8 cellular contexts compared by ENCODE assay signal in the genomic region with DNA sequence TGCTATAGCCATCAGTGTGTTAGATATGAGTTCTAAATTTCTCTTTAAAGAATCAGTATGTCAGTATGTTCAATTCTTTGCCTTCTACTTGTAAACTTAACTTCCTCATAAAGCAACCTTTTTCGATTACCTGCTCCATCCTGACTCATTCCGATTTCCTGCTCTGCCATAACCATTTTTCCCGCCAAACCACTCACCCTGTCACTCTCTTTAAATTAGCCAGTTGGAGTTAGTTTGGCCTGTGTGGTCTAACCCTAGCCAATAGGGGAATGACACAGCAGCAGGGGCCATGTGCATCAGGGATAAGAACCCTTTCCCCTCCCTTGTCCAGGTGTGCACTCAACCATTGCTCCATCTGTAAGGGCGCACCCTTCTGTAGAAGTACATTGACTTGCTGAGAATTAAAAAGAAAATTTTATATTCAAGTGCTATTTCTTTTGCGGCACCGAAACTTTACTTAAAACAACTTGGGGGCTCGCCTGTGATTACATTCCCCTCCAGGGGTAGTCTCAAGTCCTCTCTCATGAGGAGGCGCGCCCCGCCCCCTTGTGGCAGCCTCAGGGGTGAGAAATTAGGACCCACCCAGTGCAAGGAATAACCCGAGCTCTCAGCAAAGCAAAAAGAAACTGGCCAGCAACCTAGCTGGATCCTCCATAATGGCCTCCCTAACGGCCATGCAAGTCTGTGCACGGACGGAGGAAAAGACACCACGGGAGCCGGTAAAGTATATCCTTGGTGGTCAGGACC. TPM values are rescaled to one million over a fixed set of nuclear protein-coding genes. Genes with fewer than 3 reads are reported as not detected.
DNase-seq lines count a peak whose midpoint lies in the region; ATAC-seq and TF ChIP-seq lines count a peak whose summit lies in the region.
"Not testable (repeated sequence)": the region's sequence is repeated elsewhere in the genome, so short reads cannot be mapped to it uniquely, and the experiment has no call there.

No MANE protein-coding gene starts in this region.

- H4K20me1 ChIP-seq in SK-N-SH (ENCODE audit: insufficient read depth) = not testable (repeated sequence)

- not testable (repeated sequence) for H3K9me2 ChIP-seq in SK-N-SH

- not testable (repeated sequence) for H3K4me1 ChIP-seq in SK-N-SH (ENCODE audit: control insufficient read depth in 1 of 2, insufficient read depth in 2 of 2, low read depth in 1 of 2, low read length in 1 of 2); left lung

- peak; percentile 26 for ATAC-seq in left lung

- H2AFZ ChIP-seq in SK-N-SH (ENCODE audit: low read depth) = not testable (repeated sequence)

- not testable (repeated sequence) for H3K9ac ChIP-seq in SK-N-SH

- POLR2A ChIA-PET in SK-N-SH (lab: Yijun Ruan, JAX) = not testable (repeated sequence)

- not testable (repeated sequence) for H3F3A ChIP-seq in SK-N-SH (replicated peaks; ENCODE audit: insufficient read depth)

- WGBS in SK-N-SH (ENCODE audit: low lambda C conversion rate) = 96% methylated on average over 16 of the region's 16 CpGs

- H3K27ac ChIP-seq in SK-N-SH (ENCODE audit: low read depth in 2 of 2, low read length in 1 of 2); left lung: not testable (repeated sequence)

- not testable (repeated sequence) for TF ChIP-seq EP300 in SK-N-SH (IDR thresholded peaks at IDR 0.05; ENCODE audit: borderline replicate concordance in 1 of 2, low read depth in 1 of 2, low read length in 1 of 2)

- H3K4me3 ChIP-seq in AG10803 (ENCODE audit: low read length); SK-N-SH (ENCODE audit: low read depth in 2 of 2, low read length in 1 of 2); left lung: not testable (repeated sequence)

- TF ChIP-seq CTCF in AG10803 (conservative IDR thresholded peaks at IDR 0.05; ENCODE audit: low read length) = peak; percentile 20
- TF ChIP-seq CTCF in GM12873 (IDR thresholded peaks at IDR 0.05; ENCODE audit: insufficient read depth, low read depth, low read length, missing control alignments) = peak; percentile 47
- TF ChIP-seq CTCF in SK-N-SH (IDR thresholded peaks at IDR 0.05) = peak; percentile 41
- peak in 1 of 2 donors; percentile 14 for TF ChIP-seq CTCF in left lung (IDR thresholded peaks at IDR 0.05)

- CTCF ChIA-PET in SK-N-SH (lab: Yijun Ruan, JAX) = interaction anchor here (0.8 to 1.2 kb wide), 3 partner anchors 10 to 228 kb away, joined by 3 to 4 read pairs (median 3); no protein-coding TSS in a partner anchor

- peak; percentile 16; the same call in 1 of the 2 replicates for TF ChIP-seq RAD21 in SK-N-SH (IDR thresholded peaks at IDR 0.05; ENCODE audit: low read length)

- H3K4me2 ChIP-seq in SK-N-SH = not testable (repeated sequence)

- DNase-seq in AG10803 (ENCODE audit: low read depth); SK-N-SH: not testable (repeated sequence)
- DNase-seq in NAMALWA (ENCODE audit: low spot score) = peak; percentile 87
- peak; percentile 36 for DNase-seq in activated T-cell treated with anti-CD3 and anti-CD28 coated beads for 1 hour (ENCODE audit: low read depth)
- peak; percentile 50 for DNase-seq in ecto neural progenitor cell (ENCODE audit: low spot score)
- peak in 1 of 2 donors; percentile 81 for DNase-seq in left lung
- peak; percentile 46 to 64 for DNase-seq in stimulated activated CD4-positive, alpha-beta T cell treated with anti-CD3 and anti-CD28 coated beads, Interleukin-2, amount 100 ng/mL, for 24 hours

- H3K9me3 ChIP-seq in SK-N-SH, left lung: not testable (repeated sequence)

- H3K27me3 ChIP-seq in SK-N-SH (ENCODE audit: insufficient read depth); left lung: not testable (repeated sequence)

- not testable (repeated sequence) for H3K79me2 ChIP-seq in SK-N-SH (ENCODE audit: insufficient read depth)

- H3K36me3 ChIP-seq in SK-N-SH (replicated peaks in 1 of 2; ENCODE audit: control insufficient read depth in 1 of 2, insufficient read depth in 2 of 2, low read length in 1 of 2) = peaks cover 21 to 30% of the 10 kb centered on the region in 2 experiments
- H3K36me3 ChIP-seq in left lung = peaks cover 0 to 43% of the 10 kb centered on the region in 2 donors

- intact Hi-C loops in left lung (cut with DNase I) = not testable (repeated sequence)

RNA-seq across cellular contexts. Expression of gene BLVRA, which starts 51.9 kb away (rescaled TPM):
- 111 and 123 TPM in 2 replicates for polyA plus RNA-seq in SK-N-SH (2012; rRNA removed)
- 139 and 156 TPM in 2 replicates for polyA plus RNA-seq in SK-N-SH (2012; cell fraction: cytosol; rRNA removed)
- polyA plus RNA-seq in SK-N-SH (2012; cell fraction: nucleus; rRNA removed) = 51.7 and 55.2 TPM in 2 replicates
- 10 to 100 TPM; 78.1 to 83.8 TPM for total RNA-seq in left lung

RNA-seq across cellular contexts. Expression of gene MRPS24, which starts 58.9 kb away (rescaled TPM):
- 234 and 235 TPM in 2 replicates for polyA plus RNA-seq in SK-N-SH (2012; rRNA removed)
- polyA plus RNA-seq in SK-N-SH (2012; cell fraction: cytosol; rRNA removed) = 136 and 200 TPM in 2 replicates
- polyA plus RNA-seq in SK-N-SH (2012; cell fraction: nucleus; rRNA removed) = 79.2 and 151 TPM in 2 replicates
- 10 to 100 TPM; 80.9 to 87.6 TPM for total RNA-seq in left lung
